In genomic region chr5:168931638-168932345, GRCh38 we compare ENCODE assay signal across 11 cellular contexts.
DNase-seq lines count a peak whose midpoint lies in the region; FAIRE-seq and TF ChIP-seq lines count a peak whose summit lies in the region.
"Had no signal": no experiment of that assay in that cellular context is flagged by ENCODE, and none has a peak within 500 bp of the region (broad histone marks: within the 10 kb centered on the region; RNA-seq: fewer than 3 reads in every experiment).

No MANE protein-coding gene starts in this region.

- H3K9ac ChIP-seq in BLaER1 (no peak overlapping the region), adipocyte (ENCODE audit: low read length) (no peak overlapping the region)

- H3K27me3 Mint-ChIP-seq in progenitor cell of endocrine pancreas, result peaks cover 7% of the 10 kb centered on the region

- H3K4me3 ChIP-seq in BLaER1 (peak overlapping the region; percentile 6; the same call in 1 of the 2 replicates), adipocyte (ENCODE audit: low read length) (no peak overlapping the region)

- H3K9me3 ChIP-seq in BLaER1, result no peaks in the 10 kb centered on the region
- H3K9me3 ChIP-seq in adipocyte (ENCODE audit: control insufficient read depth, low read length), result no peaks in the 10 kb centered on the region

- H3K4me2 ChIP-seq in BLaER1, result peak overlapping the region; percentile 81

- H3K4me1 ChIP-seq in BLaER1, result peaks cover 42% of the 10 kb centered on the region
- peaks cover 24% of the 10 kb centered on the region for H3K4me1 ChIP-seq in adipocyte (ENCODE audit: control insufficient read depth, insufficient read depth, low read length)

- H3K36me3 ChIP-seq in BLaER1 (no peaks in the 10 kb centered on the region), adipocyte (ENCODE audit: control insufficient read depth, insufficient read depth, low read length, severe bottlenecking) (no peaks in the 10 kb centered on the region)

- no peak for TF ChIP-seq CTCF in progenitor cell of endocrine pancreas (IDR thresholded peaks at IDR 0.05; ENCODE audit: unreplicated experiment)

- H3K27ac Mint-ChIP-seq in progenitor cell of endocrine pancreas, result no peak overlapping the region

- H3K9me3 Mint-ChIP-seq in progenitor cell of endocrine pancreas (ENCODE audit: low read depth), result no peaks in the 10 kb centered on the region

- no peaks in the 10 kb centered on the region for H3K36me3 Mint-ChIP-seq in progenitor cell of endocrine pancreas (ENCODE audit: insufficient read depth)

- no peaks in the 10 kb centered on the region for H4K20me1 ChIP-seq in BLaER1

- H3K4me1 Mint-ChIP-seq in progenitor cell of endocrine pancreas (ENCODE audit: low read depth), result peaks cover 2% of the 10 kb centered on the region

- no peak for TF ChIP-seq POLR2A in H54 (IDR thresholded peaks at IDR 0.05; ENCODE audit: low read depth, low read length)

- H3K27me3 ChIP-seq in BLaER1, result no peaks in the 10 kb centered on the region
- no peaks in the 10 kb centered on the region for H3K27me3 ChIP-seq in adipocyte (replicated peaks; ENCODE audit: control insufficient read depth, insufficient read depth, low read length)

- DNase-seq in H54 (ENCODE audit: insufficient read length, low spot score), result peak; percentile 33
- peak; percentile 17 for DNase-seq in adipocyte (ENCODE audit: low read depth)
- DNase-seq in kidney tubule cell (ENCODE audit: low spot score), result peak; percentile 89
- DNase-seq in NCI-H1694 (lab: John Stamatoyannopoulos, UW), result no peak
- DNase-seq in inferior parietal cortex (ENCODE audit: extremely low spot score), result no peak
- no peak for DNase-seq in NCI-H2171 (lab: John Stamatoyannopoulos, UW)
- DNase-seq in progenitor cell of endocrine pancreas (ENCODE audit: low spot score, unreplicated experiment), result no peak
- DNase-seq: DMS53, NCI-H1694 treated with DMSO at 0.1 percent for 48 hours had no signal

- peak overlapping the region; percentile 64 for H3K27ac ChIP-seq in BLaER1

- H3K4me3 Mint-ChIP-seq in progenitor cell of endocrine pancreas (ENCODE audit: low read depth), result no peak overlapping the region

- FAIRE-seq in H54 (lab: Jason Lieb, UNC), result no peak
- FAIRE-seq: colon had no signal

Comparison
In these comparisons a context has a peak if more than half of its experiments do, and no peak if none do; other contexts are left out.
1. DNase-seq: peak in H54 (single experiment), adipocyte (single experiment) and kidney tubule cell (single experiment); none in NCI-H1694 (single experiment), inferior parietal cortex (single experiment), NCI-H2171 (single experiment) and progenitor cell of endocrine pancreas (single experiment).